Comparison of ENCODE assay signal across 9 cellular contexts in genomic region chr11:68032003-68032402, GRCh38. TPM values are rescaled to one million over a fixed set of nuclear protein-coding genes. Genes with fewer than 3 reads are reported as not detected.
DNase-seq lines count a peak whose midpoint lies in the region; ATAC-seq and TF ChIP-seq lines count a peak whose summit lies in the region.
"Had no signal": no experiment of that assay in that cellular context is flagged by ENCODE, and none has a peak within 500 bp of the region (broad histone marks: within the 10 kb centered on the region; RNA-seq: fewer than 3 reads in every experiment).

No MANE protein-coding gene starts in this region.

- no peak overlapping the region for H3K27ac ChIP-seq in BLaER1

- ATAC-seq in activated naive CD8-positive, alpha-beta T cell treated with anti-CD3 and anti-CD28 coated beads, Interleukin-2, amount 10 ng/mL, durations not matched to agents 7 days and 5 days (ENCODE audit: low read depth): no peak
- ATAC-seq in GM21576 (IDR thresholded peaks at IDR 0.05; ENCODE audit: unreplicated experiment) (no peak), HG02884 (IDR thresholded peaks at IDR 0.05; ENCODE audit: unreplicated experiment) (no peak)

- no peaks in the 10 kb centered on the region for H3K9me3 ChIP-seq in BLaER1
- H3K9me3 ChIP-seq: esophagus squamous epithelium had no signal

- peak overlapping the region; percentile 91 for H3K4me3 Mint-ChIP-seq in HFFc6
- peak overlapping the region; percentile 97 for H3K4me3 Mint-ChIP-seq in activated naive CD8-positive, alpha-beta T cell treated with anti-CD3 and anti-CD28 coated beads, Interleukin-2, amount 10 ng/mL, durations not matched to agents 7 days and 5 days
- peak overlapping the region; percentile 92 for H3K4me3 Mint-ChIP-seq in mesothelial cell of epicardium

- H3K27ac Mint-ChIP-seq in HFFc6 (peak overlapping the region; percentile 91), mesothelial cell of epicardium (peak overlapping the region; percentile 6)
- H3K27ac Mint-ChIP-seq in activated naive CD8-positive, alpha-beta T cell treated with anti-CD3 and anti-CD28 coated beads, Interleukin-2, amount 10 ng/mL, durations not matched to agents 7 days and 5 days: peak overlapping the region; percentile 98

- peak overlapping the region; percentile 90 for H3K4me2 ChIP-seq in BLaER1

- no peak; the same call in 1 of the 2 replicates for TF ChIP-seq CTCF in HFFc6 (IDR thresholded peaks at IDR 0.05)
- no peak for TF ChIP-seq CTCF in mesothelial cell of epicardium (IDR thresholded peaks at IDR 0.05; ENCODE audit: unreplicated experiment)

- no peaks in the 10 kb centered on the region for H4K20me1 ChIP-seq in BLaER1

- peaks cover 54% of the 10 kb centered on the region for H3K36me3 ChIP-seq in BLaER1

- peak overlapping the region; percentile 89; the same call in 1 of the 2 replicates for H3K9ac ChIP-seq in BLaER1

- DNase-seq in HFFc6 (no peak), mesothelial cell of epicardium (ENCODE audit: low spot score in 2 of 2, unreplicated experiment in 2 of 2) (no peak), NCI-H1694 (lab: John Stamatoyannopoulos, UW) (no peak), retina (no peak)
- no peak for DNase-seq in activated naive CD8-positive, alpha-beta T cell treated with anti-CD3 and anti-CD28 coated beads, Interleukin-2, amount 10 ng/mL, durations not matched to agents 7 days and 5 days
- DNase-seq: esophagus squamous epithelium had no signal

- H3K9me3 Mint-ChIP-seq in HFFc6 (no peaks in the 10 kb centered on the region), mesothelial cell of epicardium (no peaks in the 10 kb centered on the region)
- H3K9me3 Mint-ChIP-seq in activated naive CD8-positive, alpha-beta T cell treated with anti-CD3 and anti-CD28 coated beads, Interleukin-2, amount 10 ng/mL, durations not matched to agents 7 days and 5 days: no peaks in the 10 kb centered on the region

- H3K36me3 Mint-ChIP-seq in HFFc6 (ENCODE audit: low read depth) (peaks cover 16% of the 10 kb centered on the region), mesothelial cell of epicardium (peaks cover 4% of the 10 kb centered on the region)
- H3K36me3 Mint-ChIP-seq in activated naive CD8-positive, alpha-beta T cell treated with anti-CD3 and anti-CD28 coated beads, Interleukin-2, amount 10 ng/mL, durations not matched to agents 7 days and 5 days: peaks cover 7% of the 10 kb centered on the region

- H3K4me3 ChIP-seq in BLaER1: no peak overlapping the region

- H3K27me3 Mint-ChIP-seq in HFFc6 (ENCODE audit: insufficient read depth) (peaks cover 4% of the 10 kb centered on the region; the same call in 1 of the 2 replicates), mesothelial cell of epicardium (ENCODE audit: low read depth) (no peaks in the 10 kb centered on the region)
- no peaks in the 10 kb centered on the region for H3K27me3 Mint-ChIP-seq in activated naive CD8-positive, alpha-beta T cell treated with anti-CD3 and anti-CD28 coated beads, Interleukin-2, amount 10 ng/mL, durations not matched to agents 7 days and 5 days

- H3K4me1 ChIP-seq in BLaER1: peaks cover 36% of the 10 kb centered on the region

- POLR2A ChIA-PET in activated naive CD8-positive, alpha-beta T cell treated with anti-CD3 and anti-CD28 coated beads, Interleukin-2, amount 10 ng/mL, durations not matched to agents 7 days and 5 days (lab: Charles Lee): interaction anchor here (2.5 kb wide), 1 partner anchor 8 kb away, joined by 15 read pairs; the partner anchor contains the start of gene TCIRG1

- no peaks in the 10 kb centered on the region for H3K27me3 ChIP-seq in BLaER1
- H3K27me3 ChIP-seq: esophagus squamous epithelium had no signal

- H3K4me1 Mint-ChIP-seq in HFFc6 (ENCODE audit: low read depth) (peaks cover 42% of the 10 kb centered on the region), mesothelial cell of epicardium (peaks cover 26% of the 10 kb centered on the region)
- peaks cover 23% of the 10 kb centered on the region for H3K4me1 Mint-ChIP-seq in activated naive CD8-positive, alpha-beta T cell treated with anti-CD3 and anti-CD28 coated beads, Interleukin-2, amount 10 ng/mL, durations not matched to agents 7 days and 5 days

RNA-seq across cellular contexts. Expression of gene NDUFS8, which starts 1.5 kb away (rescaled TPM):
- total RNA-seq in HFFc6 (2021; fragmentation: NEBNext Ultra II Directional; extraction: Animal tissue kit (Norgen Biotek cat#: 25700)): 100 to 1,000 TPM; 221 to 236 (median 223) TPM
- 100 to 1,000 TPM; 117 to 128 TPM for total RNA-seq in activated naive CD8-positive, alpha-beta T cell treated with anti-CD3 and anti-CD28 coated beads, Interleukin-2, amount 10 ng/mL, durations not matched to agents 7 days and 5 days
- total RNA-seq in mesothelial cell of epicardium: 125 to 140 TPM (median 132 TPM) in 3 replicates

RNA-seq across cellular contexts. Expression of gene TCIRG1, which starts 6.8 kb away (rescaled TPM):
- total RNA-seq in HFFc6 (2021; fragmentation: NEBNext Ultra II Directional; extraction: Animal tissue kit (Norgen Biotek cat#: 25700)): 100 to 1,000 TPM; 113 to 150 (median 131) TPM
- total RNA-seq in activated naive CD8-positive, alpha-beta T cell treated with anti-CD3 and anti-CD28 coated beads, Interleukin-2, amount 10 ng/mL, durations not matched to agents 7 days and 5 days: 100 to 1,000 TPM; 297 to 308 TPM
- total RNA-seq in mesothelial cell of epicardium: 60.0 to 63.4 TPM (median 60.5 TPM) in 3 replicates

RNA-seq across cellular contexts. Expression of gene ALDH3B1, which starts 21.9 kb away (rescaled TPM):
- total RNA-seq in HFFc6 (2021; fragmentation: NEBNext Ultra II Directional; extraction: Animal tissue kit (Norgen Biotek cat#: 25700)): 10 to 100 TPM; 29.5 to 47.4 (median 43.4) TPM
- total RNA-seq in activated naive CD8-positive, alpha-beta T cell treated with anti-CD3 and anti-CD28 coated beads, Interleukin-2, amount 10 ng/mL, durations not matched to agents 7 days and 5 days: under 1 TPM; 0.45 to 0.61 TPM
- 1.4 to 1.8 TPM (median 1.7 TPM) in 3 replicates for total RNA-seq in mesothelial cell of epicardium

RNA-seq across cellular contexts. Expression of gene UNC93B1, which starts 28.1 kb away (rescaled TPM):
- 10 to 100 TPM; 17.2 to 23.0 (median 19.9) TPM for total RNA-seq in HFFc6 (2021; fragmentation: NEBNext Ultra II Directional; extraction: Animal tissue kit (Norgen Biotek cat#: 25700))
- 10 to 100 TPM; 35.1 to 42.6 TPM for total RNA-seq in activated naive CD8-positive, alpha-beta T cell treated with anti-CD3 and anti-CD28 coated beads, Interleukin-2, amount 10 ng/mL, durations not matched to agents 7 days and 5 days
- 19.0 to 23.7 TPM (median 20.4 TPM) in 3 replicates for total RNA-seq in mesothelial cell of epicardium

Comparison
In these comparisons a context has a peak if more than half of its experiments do, and no peak if none do; other contexts are left out.
1. H3K27ac Mint-ChIP-seq: peak in every context shown above with its lines; median percentile 98 in activated naive CD8-positive, alpha-beta T cell treated with anti-CD3 and anti-CD28 coated beads, Interleukin-2, amount 10 ng/mL, durations not matched to agents 7 days and 5 days; 91 in HFFc6; 6 in mesothelial cell of epicardium.
2. RNA of gene ALDH3B1, which starts 21.9 kb away (total RNA-seq): 29.5 to 47.4 TPM in HFFc6; 1.4 to 1.8 TPM in mesothelial cell of epicardium and 0.45 to 0.61 TPM in activated naive CD8-positive, alpha-beta T cell treated with anti-CD3 and anti-CD28 coated beads, Interleukin-2, amount 10 ng/mL, durations not matched to agents 7 days and 5 days; every median in the first group is over 10 times any median in the second.
3. Peak in every context shown above with its lines, with median percentiles within 50 percentile points of each other: H3K4me3 Mint-ChIP-seq.